ENCODE assay signal across 13 cellular contexts in the genomic region with DNA sequence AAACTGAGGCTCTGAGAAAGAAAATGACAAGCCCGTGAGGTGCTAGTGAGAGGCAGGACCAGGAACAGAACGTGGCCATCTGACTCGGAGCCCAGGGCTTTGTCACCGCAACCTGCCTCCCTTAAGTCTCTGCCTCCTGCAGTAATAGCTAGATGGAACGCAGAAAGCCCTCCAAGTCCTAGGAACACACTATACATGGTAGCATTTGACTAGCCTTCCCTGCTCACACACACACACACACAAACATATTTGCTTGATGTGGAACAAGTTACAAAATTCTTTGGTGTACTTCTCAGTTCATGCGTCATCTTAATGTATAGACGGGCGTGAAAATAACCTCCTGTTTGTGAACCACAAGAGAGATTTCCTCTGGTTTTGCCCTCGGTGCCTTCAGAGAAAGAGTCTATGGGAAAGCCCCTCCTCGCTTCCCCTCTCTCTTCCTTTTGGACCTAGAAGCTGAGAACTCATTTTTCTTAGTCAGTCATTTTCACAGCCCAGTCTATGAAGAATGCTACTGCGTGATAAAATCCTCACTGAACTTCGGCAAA. TPM values are rescaled to one million over a fixed set of nuclear protein-coding genes. Genes with fewer than 3 reads are reported as not detected.
DNase-seq lines count a peak whose midpoint lies in the region; ATAC-seq lines count a peak whose summit lies in the region.
"Had no signal": no experiment of that assay in that cellular context is flagged by ENCODE, and none has a peak within 500 bp of the region (broad histone marks: within the 10 kb centered on the region; RNA-seq: fewer than 3 reads in every experiment).

No MANE protein-coding gene starts in this region.

- H3K9me3 Mint-ChIP-seq in activated T-cell treated with anti-CD3 and anti-CD28 coated beads, Interleukin-2, amount 50 U/mL, for 24 hours: no peaks in the 10 kb centered on the region
- no peaks in the 10 kb centered on the region for H3K9me3 Mint-ChIP-seq in activated CD4-positive, alpha-beta memory T cell treated with anti-CD3 and anti-CD28 coated beads for 36 hours

- DNase-seq in activated T-cell treated with anti-CD3 and anti-CD28 coated beads, Interleukin-2, amount 50 U/mL, for 24 hours: no peak
- DNase-seq in activated T-cell treated with anti-CD3 and anti-CD28 coated beads for 4 hours (no peak), RKO (ENCODE audit: low spot score) (no peak), islet precursor cell (no peak)
- DNase-seq in activated CD4-positive, alpha-beta memory T cell treated with anti-CD3 and anti-CD28 coated beads for 36 hours: peak; percentile 34
- peak; percentile 29 for DNase-seq in stimulated activated CD8-positive, alpha-beta memory T cell treated with anti-CD3 and anti-CD28 coated beads, Interleukin-4, amount 100 ng/mL, for 48 hours
- DNase-seq: DMS79 treated with DMSO at 0.1 percent for 48 hours, kidney glomerular epithelial cell, NCI-H82, right lobe of liver, upper lobe of left lung had no signal

- H3K4me1 Mint-ChIP-seq in activated T-cell treated with anti-CD3 and anti-CD28 coated beads, Interleukin-2, amount 50 U/mL, for 24 hours (ENCODE audit: low read depth): peaks cover 12% of the 10 kb centered on the region
- peaks cover 9% of the 10 kb centered on the region for H3K4me1 Mint-ChIP-seq in activated CD4-positive, alpha-beta memory T cell treated with anti-CD3 and anti-CD28 coated beads for 36 hours (ENCODE audit: low read depth)

- H3K27me3 Mint-ChIP-seq in activated T-cell treated with anti-CD3 and anti-CD28 coated beads, Interleukin-2, amount 50 U/mL, for 24 hours: peaks cover 30% of the 10 kb centered on the region
- H3K27me3 Mint-ChIP-seq in activated CD4-positive, alpha-beta memory T cell treated with anti-CD3 and anti-CD28 coated beads for 36 hours: peaks cover 11% of the 10 kb centered on the region

- no peak overlapping the region for H3K27ac Mint-ChIP-seq in activated T-cell treated with anti-CD3 and anti-CD28 coated beads, Interleukin-2, amount 50 U/mL, for 24 hours
- no peak overlapping the region for H3K27ac Mint-ChIP-seq in activated CD4-positive, alpha-beta memory T cell treated with anti-CD3 and anti-CD28 coated beads for 36 hours

- intact Hi-C loops in activated CD4-positive, alpha-beta memory T cell treated with anti-CD3 and anti-CD28 coated beads for 36 hours (cut with micrococcal nuclease): no loop called here

- POLR2A ChIA-PET in activated CD4-positive, alpha-beta memory T cell treated with anti-CD3 and anti-CD28 coated beads for 36 hours (lab: Charles Lee): no interaction called here

- ATAC-seq in GM21528 (IDR thresholded peaks at IDR 0.05; ENCODE audit: low FRiP score, unreplicated experiment) (peak; percentile 61), HG02678 (IDR thresholded peaks at IDR 0.05; ENCODE audit: unreplicated experiment) (no peak)
- ATAC-seq: right lobe of liver had no signal

- H3K36me3 Mint-ChIP-seq in activated T-cell treated with anti-CD3 and anti-CD28 coated beads, Interleukin-2, amount 50 U/mL, for 24 hours (ENCODE audit: low read depth): no peaks in the 10 kb centered on the region
- H3K36me3 Mint-ChIP-seq in activated CD4-positive, alpha-beta memory T cell treated with anti-CD3 and anti-CD28 coated beads for 36 hours: no peaks in the 10 kb centered on the region

- CTCF ChIA-PET in activated CD4-positive, alpha-beta memory T cell treated with anti-CD3 and anti-CD28 coated beads for 36 hours (lab: Charles Lee): interaction anchor here (0.7 kb wide), 1 partner anchor 147 kb away, joined by 3 read pairs; no protein-coding TSS in a partner anchor

- peak overlapping the region; percentile 0 for H3K4me3 Mint-ChIP-seq in activated T-cell treated with anti-CD3 and anti-CD28 coated beads, Interleukin-2, amount 50 U/mL, for 24 hours
- no peak overlapping the region for H3K4me3 Mint-ChIP-seq in activated CD4-positive, alpha-beta memory T cell treated with anti-CD3 and anti-CD28 coated beads for 36 hours

RNA-seq across cellular contexts. Expression of a gene that starts 38.8 kb away (rescaled TPM):
- 1 to 10 TPM; 2.4 to 3.7 TPM for total RNA-seq in activated CD4-positive, alpha-beta memory T cell treated with anti-CD3 and anti-CD28 coated beads for 36 hours

RNA-seq across cellular contexts. Expression of a gene that starts 39.2 kb away (rescaled TPM):
- total RNA-seq in activated CD4-positive, alpha-beta memory T cell treated with anti-CD3 and anti-CD28 coated beads for 36 hours: 10 to 100 TPM; 28.2 to 32.8 TPM

Comparison
In these comparisons a context has a peak if more than half of its experiments do, and no peak if none do; other contexts are left out.
1. DNase-seq: peak in activated CD4-positive, alpha-beta memory T cell treated with anti-CD3 and anti-CD28 coated beads for 36 hours (single experiment) and stimulated activated CD8-positive, alpha-beta memory T cell treated with anti-CD3 and anti-CD28 coated beads, Interleukin-4, amount 100 ng/mL, for 48 hours (single experiment); none in activated T-cell treated with anti-CD3 and anti-CD28 coated beads, Interleukin-2, amount 50 U/mL, for 24 hours (single experiment), activated T-cell treated with anti-CD3 and anti-CD28 coated beads for 4 hours (single experiment), RKO (single experiment) and islet precursor cell (single experiment).